Comparison of ENCODE assay signal across 9 cellular contexts in the genomic region with DNA sequence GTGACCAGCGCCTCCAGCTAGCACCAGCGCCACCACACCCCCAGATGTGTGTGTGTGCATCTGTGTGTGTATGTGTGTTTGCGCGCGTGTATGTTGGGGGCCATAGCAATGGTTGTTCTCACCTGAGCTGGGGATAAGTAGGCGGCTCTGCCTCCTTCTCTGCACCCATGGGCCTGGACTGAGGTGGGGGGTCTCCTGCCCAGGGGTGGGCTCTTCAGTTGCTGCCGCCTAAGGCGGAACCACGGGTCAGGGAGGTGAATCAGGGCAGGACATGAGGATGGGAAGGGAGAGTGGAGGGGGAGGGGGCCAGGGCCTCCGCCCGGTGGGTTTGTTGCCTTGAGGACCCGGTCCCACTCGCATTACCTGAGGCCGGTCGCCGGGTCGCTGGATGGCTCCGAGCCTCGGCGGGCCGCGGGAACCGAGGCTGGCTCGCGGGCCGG. TPM values are rescaled to one million over a fixed set of nuclear protein-coding genes. Genes with fewer than 3 reads are reported as not detected.
DNase-seq lines count a peak whose midpoint lies in the region; ATAC-seq, FAIRE-seq and TF ChIP-seq lines count a peak whose summit lies in the region.
"Had no signal": no experiment of that assay in that cellular context is flagged by ENCODE, and none has a peak within 500 bp of the region (broad histone marks: within the 10 kb centered on the region; RNA-seq: fewer than 3 reads in every experiment).

No MANE protein-coding gene starts in this region.

- no peaks in the 10 kb centered on the region for H3K9me3 ChIP-seq in pancreas

- H3K36me3 ChIP-seq in KMS-11 (ENCODE audit: insufficient read depth) (no peaks in the 10 kb centered on the region), pancreas (no peaks in the 10 kb centered on the region)

- no peaks in the 10 kb centered on the region for H4K20me1 ChIP-seq in KMS-11 (ENCODE audit: insufficient read depth)

- H3K27ac Mint-ChIP-seq in dendritic cell treated with granulocyte-macrophage colony-stimulating factor and Interleukin-4, amounts not matched to agents 40 ng/mL and 50 ng/mL, for 4 days, result no peak overlapping the region

- H3K4me3 ChIP-seq in GM08714 (ENCODE audit: low read length), result peak overlapping the region; percentile 33; the same call in 1 of the 2 replicates
- peak overlapping the region; percentile 66 for H3K4me3 ChIP-seq in KMS-11 (IDR thresholded peaks at IDR 0.05; ENCODE audit: insufficient read depth, low read depth, low read length)
- H3K4me3 ChIP-seq in pancreas, result peak overlapping the region; percentile 8 to 47 (median 23)

- H2AFZ ChIP-seq in KMS-11 (ENCODE audit: low read depth), result peak overlapping the region; percentile 95

- H3K27me3 Mint-ChIP-seq in dendritic cell treated with granulocyte-macrophage colony-stimulating factor and Interleukin-4, amounts not matched to agents 40 ng/mL and 50 ng/mL, for 4 days, result peaks cover 89% of the 10 kb centered on the region

- no peak for DNase-seq in pancreas
- no peak for DNase-seq in CD1c-positive myeloid dendritic cell (ENCODE audit: extremely low spot score)
- DNase-seq in HuH-7 (ENCODE audit: low spot score), result no peak

- peak overlapping the region; percentile 57; the same call in 1 of the 2 replicates for H3K9ac ChIP-seq in KMS-11

- WGBS in pancreas, 2 donors, result 14 to 16% methylated on average over 23 to 26 of the region's 26 CpGs

- H3K4me1 Mint-ChIP-seq in dendritic cell treated with granulocyte-macrophage colony-stimulating factor and Interleukin-4, amounts not matched to agents 40 ng/mL and 50 ng/mL, for 4 days (ENCODE audit: low read depth), result peaks cover 29% of the 10 kb centered on the region

- H3K27ac ChIP-seq in KMS-11, result no peak overlapping the region
- H3K27ac ChIP-seq in pancreas, result no peak overlapping the region

- TF ChIP-seq CTCF in KMS-11 (conservative IDR thresholded peaks at IDR 0.05; ENCODE audit: low read depth, low read length), result no peak
- TF ChIP-seq CTCF in pancreas (IDR thresholded peaks at IDR 0.05), result no peak

- H3K4me1 ChIP-seq in KMS-11 (ENCODE audit: low read depth, poor library complexity, severe bottlenecking) (peaks cover 22% of the 10 kb centered on the region), pancreas (peaks cover 0 to 13% (median 0%) of the 10 kb centered on the region in 3 donors)

- peaks cover 15% of the 10 kb centered on the region; the same call in 1 of the 2 replicates for H3K27me3 ChIP-seq in KMS-11 (ENCODE audit: insufficient read depth, low read depth)
- no peaks in the 10 kb centered on the region for H3K27me3 ChIP-seq in pancreas

- H3K4me3 Mint-ChIP-seq in dendritic cell treated with granulocyte-macrophage colony-stimulating factor and Interleukin-4, amounts not matched to agents 40 ng/mL and 50 ng/mL, for 4 days, result peak overlapping the region; percentile 51

- no peaks in the 10 kb centered on the region for H3K9me3 Mint-ChIP-seq in dendritic cell treated with granulocyte-macrophage colony-stimulating factor and Interleukin-4, amounts not matched to agents 40 ng/mL and 50 ng/mL, for 4 days

- intact Hi-C loops in dendritic cell treated with granulocyte-macrophage colony-stimulating factor and Interleukin-4, amounts not matched to agents 40 ng/mL and 50 ng/mL, for 4 days (cut with micrococcal nuclease), result no loop called here
- intact Hi-C loops in pancreas (cut with DNase I), result no loop called here

- H3K36me3 Mint-ChIP-seq in dendritic cell treated with granulocyte-macrophage colony-stimulating factor and Interleukin-4, amounts not matched to agents 40 ng/mL and 50 ng/mL, for 4 days (ENCODE audit: low read depth), result no peaks in the 10 kb centered on the region

- FAIRE-seq in pancreas (lab: Jason Lieb, UNC), result no peak

- ATAC-seq in pancreas (no peak), HG03095 (IDR thresholded peaks at IDR 0.05; ENCODE audit: unreplicated experiment) (no peak), GM18873 (IDR thresholded peaks at IDR 0.05; ENCODE audit: low FRiP score, unreplicated experiment) (no peak)

- H3K79me2 ChIP-seq in KMS-11 (ENCODE audit: insufficient read depth, low read depth), result no peaks in the 10 kb centered on the region

- peak overlapping the region; percentile 85 for H3K4me2 ChIP-seq in KMS-11

RNA-seq across cellular contexts. Expression of a gene that starts 0.3 kb away (rescaled TPM):
- 1 to 10 TPM in 4 of 6 donors, under 1 TPM in 2; 0.15 to 7.8 (median 1.9) TPM for total RNA-seq in pancreas
- polyA plus RNA-seq in pancreas, result under 1 TPM; 0.61 to 0.76 TPM

RNA-seq across cellular contexts. Expression of a gene that starts 19.1 kb away (rescaled TPM):
- 1 to 10 TPM in 4 of 6 donors, under 1 TPM in 2; 0.56 to 4.5 (median 2.3) TPM for total RNA-seq in pancreas
- polyA plus RNA-seq in pancreas, result under 1 TPM; 0.07 to 0.34 TPM

RNA-seq across cellular contexts. Expression of a gene that starts 47.7 kb away (rescaled TPM):
- total RNA-seq in pancreas, result 10 to 100 TPM; 18.1 to 36.8 (median 27.1) TPM
- 10 to 100 TPM; 23.7 to 42.5 TPM for polyA plus RNA-seq in pancreas

RNA-seq across cellular contexts. Expression of a gene that starts 51.5 kb away (rescaled TPM):
- 10 to 100 TPM; 22.9 to 34.6 (median 32.3) TPM for total RNA-seq in pancreas
- polyA plus RNA-seq in pancreas, result 10 to 100 TPM; 12.0 to 19.3 TPM
- total RNA-seq: T-helper 1 cell treated with Interleukin-12 subunit alpha and Interleukin-12 subunit beta and Interleukin-4 antibody, amounts not matched to agents 30 ng/mL and 1 ng/mL, for 36 hours had no signal
